2 cellular contexts compared by ENCODE assay signal in genomic region chr7:55160539-55160938, GRCh38.
TF ChIP-seq lines count a peak whose summit lies in the region.

No MANE protein-coding gene starts in this region.

TF ChIP-seq in IMR-90, 13 proteins besides CTCF, POLR2A, EP300 and RAD21:
- TF ChIP-seq USF2 (IDR thresholded peaks at IDR 0.05; ENCODE audit: low read depth, low read length) (no peak), FOS (IDR thresholded peaks at IDR 0.05; ENCODE audit: low read depth, low read length) (0 out of 2 replicates have a peak, but pooled peaks have one; percentile 3), CEBPB (IDR thresholded peaks at IDR 0.05; ENCODE audit: low read depth, low read length) (no peak), MAZ (IDR thresholded peaks at IDR 0.05; ENCODE audit: borderline replicate concordance, low read depth, low read length) (no peak), MAFK (IDR thresholded peaks at IDR 0.05; ENCODE audit: low read depth, low read length) (no peak), RCOR1 (IDR thresholded peaks at IDR 0.05; ENCODE audit: insufficient replicate concordance, low read length) (no peak), RFX5 (IDR thresholded peaks at IDR 0.05; ENCODE audit: low read depth, low read length) (no peak), CHD1 (IDR thresholded peaks at IDR 0.05; ENCODE audit: low read depth, low read length) (no peak), ELK1 (IDR thresholded peaks at IDR 0.05; ENCODE audit: borderline replicate concordance, low read depth, low read length) (no peak), MXI1 (IDR thresholded peaks at IDR 0.05; ENCODE audit: borderline replicate concordance, low read depth, low read length) (no peak), NFE2L2 (IDR thresholded peaks at IDR 0.05; ENCODE audit: low read depth, low read length) (no peak), BHLHE40 (IDR thresholded peaks at IDR 0.05; ENCODE audit: low read depth, low read length) (peak; percentile 19; the same call in 1 of the 2 replicates), SMC3 (IDR thresholded peaks at IDR 0.05; ENCODE audit: low read depth, low read length) (no peak)

TF ChIP-seq in endothelial cell of umbilical vein, 7 proteins besides CTCF, POLR2A, EP300 and RAD21:
- TF ChIP-seq EZH2 (IDR thresholded peaks at IDR 0.05; ENCODE audit: borderline replicate concordance, low read depth, low read length, severe bottlenecking) = no peak
- no peak for TF ChIP-seq POLR2AphosphoS5 (IDR thresholded peaks at IDR 0.05; ENCODE audit: insufficient read depth, low read depth, low read length)
- TF ChIP-seq MAX (IDR thresholded peaks at IDR 0.05; ENCODE audit: insufficient read depth, insufficient read length) = no peak
- no peak for TF ChIP-seq MYC (IDR thresholded peaks at IDR 0.05; ENCODE audit: low read depth, low read length)
- no peak for TF ChIP-seq JUN (IDR thresholded peaks at IDR 0.05; ENCODE audit: borderline replicate concordance, insufficient read depth, insufficient read length, low read depth)
- no peak for TF ChIP-seq GATA2 (IDR thresholded peaks at IDR 0.05; ENCODE audit: insufficient read depth, insufficient read length, low read depth, low read length)
- no peak for TF ChIP-seq FOS (IDR thresholded peaks at IDR 0.05; ENCODE audit: borderline replicate concordance, insufficient read depth, low read length)
TF ChIP-seq in endothelial cell of umbilical vein: peak in this region for 0.
